Comparison of ENCODE assay signal across 10 cellular contexts in genomic region chr9:116404228-116404627, GRCh38.
"Had no signal": no experiment of that assay in that cellular context is flagged by ENCODE, and none has a peak within 500 bp of the region (broad histone marks: within the 10 kb centered on the region; RNA-seq: fewer than 3 reads in every experiment).

No MANE protein-coding gene starts in this region.

- H3K9me3 ChIP-seq: HAP-1 had no signal

- H3K27ac ChIP-seq: GM23248, HL-60, KMS-11 had no signal

- H3K4me3 ChIP-seq: GM23248, HAP-1 had no signal

- ATAC-seq: HCT116, HepG2 had no signal

- DNase-seq: GM23248, GOT3, H7, HFFc6, KBM-7 had no signal

- H3K9ac ChIP-seq: GM23248, KMS-11 had no signal

- H3K4me1 ChIP-seq: HAP-1 had no signal

- H3K4me2 ChIP-seq: KMS-11 had no signal

- FAIRE-seq: HepG2 had no signal

- H3K36me3 ChIP-seq: HAP-1 had no signal

- H2AFZ ChIP-seq: GM23248 had no signal
